In genomic region chr11:130854483-130854882, GRCh38 we compare ENCODE assay signal across 26 cellular contexts.
A peak's percentile ranks its signal among the peaks of the same experiment; 100 is the strongest.
DNase-seq lines count a peak whose midpoint lies in the region; ATAC-seq and TF ChIP-seq lines count a peak whose summit lies in the region.
"Had no signal": no experiment of that assay in that cellular context is flagged by ENCODE, and none has a peak within 500 bp of the region (broad histone marks: within the 10 kb centered on the region; RNA-seq: fewer than 3 reads in every experiment).

No MANE protein-coding gene starts in this region.

- intact Hi-C loops in heart right ventricle (cut with DNase I), result no loop called here

- peaks cover 0 to 17% (median 0%) of the 10 kb centered on the region in 11 donors for H3K9me3 ChIP-seq in heart right ventricle
- H3K9me3 ChIP-seq: ascending aorta, upper lobe of left lung had no signal

- H3K4me1 ChIP-seq in heart right ventricle, result no peaks in the 10 kb centered on the region
- H3K4me1 ChIP-seq: ascending aorta, upper lobe of left lung had no signal

- ATAC-seq in GM19438 (IDR thresholded peaks at IDR 0.05; ENCODE audit: low read depth, unreplicated experiment), result peak; percentile 75
- peak; percentile 73 for ATAC-seq in HG02759 (IDR thresholded peaks at IDR 0.05; ENCODE audit: unreplicated experiment)
- ATAC-seq in heart right ventricle, result no peak
- ATAC-seq in activated naive CD8-positive, alpha-beta T cell treated with anti-CD3 and anti-CD28 coated beads, Interleukin-2, amount 50 U/mL, for 24 hours, result no peak
- ATAC-seq: PC-3, right cardiac atrium had no signal

- H3K27ac ChIP-seq in heart right ventricle, result no peak overlapping the region
- H3K27ac ChIP-seq: ascending aorta, upper lobe of left lung had no signal

- peaks cover 13% of the 10 kb centered on the region for H3K27me3 Mint-ChIP-seq in activated naive CD8-positive, alpha-beta T cell treated with anti-CD3 and anti-CD28 coated beads, Interleukin-2, amount 50 U/mL, for 24 hours

- peaks cover 1% of the 10 kb centered on the region for H3K36me3 Mint-ChIP-seq in activated naive CD8-positive, alpha-beta T cell treated with anti-CD3 and anti-CD28 coated beads, Interleukin-2, amount 50 U/mL, for 24 hours (ENCODE audit: low read depth)
- H3K36me3 Mint-ChIP-seq: immature natural killer cell had no signal

- H3K4me1 Mint-ChIP-seq in activated naive CD8-positive, alpha-beta T cell treated with anti-CD3 and anti-CD28 coated beads, Interleukin-2, amount 50 U/mL, for 24 hours, result peaks cover 3% of the 10 kb centered on the region
- H3K4me1 Mint-ChIP-seq: endodermal cell, immature natural killer cell had no signal

- in situ Hi-C loops in GM13977 (cut with MboI; ENCODE audit: low pct_unique_long_range_greater_than_20kb, low sequenced_read_pairs, unreplicated experiment), result loop anchor here (25.0 kb wide), 1 partner anchor 642 kb away; no protein-coding TSS in a partner anchor

- no peak overlapping the region for H3K4me3 Mint-ChIP-seq in activated naive CD8-positive, alpha-beta T cell treated with anti-CD3 and anti-CD28 coated beads, Interleukin-2, amount 50 U/mL, for 24 hours
- H3K4me3 Mint-ChIP-seq: activated naive CD4-positive, alpha-beta T cell treated with anti-CD3 and anti-CD28 coated beads for 36 hours; CD4-positive, alpha-beta T cell; endodermal cell; immature natural killer cell; stimulated activated naive CD8-positive, alpha-beta T cell treated with anti-CD3 and anti-CD28 coated beads, Interleukin-15, Interleukin-2, amounts not matched to agents 100 ng/mL and 50 ng/mL, for 24 hours had no signal

- no peak overlapping the region for H3K27ac Mint-ChIP-seq in activated naive CD8-positive, alpha-beta T cell treated with anti-CD3 and anti-CD28 coated beads, Interleukin-2, amount 50 U/mL, for 24 hours
- H3K27ac Mint-ChIP-seq: activated naive CD4-positive, alpha-beta T cell treated with anti-CD3 and anti-CD28 coated beads for 36 hours; CD4-positive, alpha-beta T cell; endodermal cell; immature natural killer cell; stimulated activated naive CD8-positive, alpha-beta T cell treated with anti-CD3 and anti-CD28 coated beads, Interleukin-15, Interleukin-2, amounts not matched to agents 100 ng/mL and 50 ng/mL, for 24 hours had no signal

- DNase-seq in GM13977 (ENCODE audit: low spot score) (peak; percentile 29), NAMALWA (ENCODE audit: low spot score) (peak; percentile 19), NCI-H2171 treated with DMSO at 0.1 percent for 48 hours (lab: John Stamatoyannopoulos, UW) (no peak), NCI-H446 treated with DMSO at 0.1 percent for 48 hours (lab: John Stamatoyannopoulos, UW) (no peak), heart right ventricle (no peak)
- DNase-seq in activated naive CD8-positive, alpha-beta T cell treated with anti-CD3 and anti-CD28 coated beads, Interleukin-2, amount 50 U/mL, for 24 hours, result no peak
- DNase-seq: ACHN; activated CD4-positive, alpha-beta T cell treated with anti-CD3 and anti-CD28 coated beads, Interleukin-2, amount 50 U/mL, for 1 hour; activated naive CD4-positive, alpha-beta T cell treated with anti-CD3 and anti-CD28 coated beads for 36 hours; CD4-positive, alpha-beta T cell; endodermal cell; head of caudate nucleus; immature natural killer cell; KG1; NCI-H1092; NCI-H2081; NCI-H526 treated with DMSO at 0.1 percent for 48 hours; PC-3; right cardiac atrium; SIG-M5; T-helper 1 cell; upper lobe of left lung had no signal

- H3K27me3 ChIP-seq in heart right ventricle, result no peaks in the 10 kb centered on the region
- H3K27me3 ChIP-seq: ascending aorta, upper lobe of left lung had no signal

- 93 to 96% methylated on average over 4 of the region's 4 CpGs for WGBS in heart right ventricle, 2 donors

- no peaks in the 10 kb centered on the region for H3K36me3 ChIP-seq in heart right ventricle
- H3K36me3 ChIP-seq: ascending aorta, upper lobe of left lung had no signal

- no peak overlapping the region for H3K4me3 ChIP-seq in heart right ventricle
- H3K4me3 ChIP-seq: ascending aorta, upper lobe of left lung had no signal

- no peak for TF ChIP-seq CTCF in GM13977 (IDR thresholded peaks at IDR 0.05; ENCODE audit: extremely low read depth, insufficient read depth, missing control alignments)
- no peak for TF ChIP-seq CTCF in heart right ventricle (IDR thresholded peaks at IDR 0.05)

- no peaks in the 10 kb centered on the region for H3K9me3 Mint-ChIP-seq in activated naive CD8-positive, alpha-beta T cell treated with anti-CD3 and anti-CD28 coated beads, Interleukin-2, amount 50 U/mL, for 24 hours
- H3K9me3 Mint-ChIP-seq: activated naive CD4-positive, alpha-beta T cell treated with anti-CD3 and anti-CD28 coated beads for 36 hours; CD4-positive, alpha-beta T cell; stimulated activated naive CD8-positive, alpha-beta T cell treated with anti-CD3 and anti-CD28 coated beads, Interleukin-15, Interleukin-2, amounts not matched to agents 100 ng/mL and 50 ng/mL, for 24 hours had no signal

Comparison
In these comparisons a context has a peak if more than half of its experiments do, and no peak if none do; other contexts are left out.
1. DNase-seq: peak in GM13977 (single experiment) and NAMALWA (single experiment); none in NCI-H2171 treated with DMSO at 0.1 percent for 48 hours (single experiment), NCI-H446 treated with DMSO at 0.1 percent for 48 hours (single experiment), heart right ventricle (0 of 2) and activated naive CD8-positive, alpha-beta T cell treated with anti-CD3 and anti-CD28 coated beads, Interleukin-2, amount 50 U/mL, for 24 hours (single experiment).
2. ATAC-seq: peak in GM19438 (single experiment) and HG02759 (single experiment); none in heart right ventricle (0 of 8) and activated naive CD8-positive, alpha-beta T cell treated with anti-CD3 and anti-CD28 coated beads, Interleukin-2, amount 50 U/mL, for 24 hours (single experiment).